In genomic region chr2:28273751-28274150, GRCh38 we compare ENCODE assay signal across 18 cellular contexts.
DNase-seq lines count a peak whose midpoint lies in the region; ATAC-seq and TF ChIP-seq lines count a peak whose summit lies in the region.
"Had no signal": no experiment of that assay in that cellular context is flagged by ENCODE, and none has a peak within 500 bp of the region (broad histone marks: within the 10 kb centered on the region; RNA-seq: fewer than 3 reads in every experiment).

No MANE protein-coding gene starts in this region.

- no peak overlapping the region for H3K27ac Mint-ChIP-seq in T-helper 17 cell
- H3K27ac Mint-ChIP-seq: mesothelial cell of epicardium had no signal

- no peaks in the 10 kb centered on the region for H3K27me3 Mint-ChIP-seq in T-helper 17 cell

- H3K4me1 ChIP-seq in right atrium auricular region, result peaks cover 0 to 49% of the 10 kb centered on the region in 2 donors

- peak; percentile 71 for DNase-seq in A172 (ENCODE audit: low spot score)
- DNase-seq in T-helper 17 cell, result no peak
- DNase-seq in kidney tubule cell (ENCODE audit: low spot score), result peak; percentile 89
- no peak for DNase-seq in NCI-H2081 (lab: John Stamatoyannopoulos, UW)
- DNase-seq in dedifferentiated amniotic fluid mesenchymal stem cell (ENCODE audit: extremely low spot score), result no peak
- no peak for DNase-seq in NK-92 (lab: John Stamatoyannopoulos, UW; ENCODE audit: unreplicated experiment)
- DNase-seq in right atrium auricular region (ENCODE audit: low spot score), result no peak
- DNase-seq: DMS79; foreskin fibroblast; NCI-H1436; NCI-H510A; ovary; stimulated activated CD4-positive, alpha-beta T cell treated with anti-CD3 and anti-CD28 coated beads, Interleukin-12 subunit alpha, Interleukin-12 subunit beta, amount 100 ng/mL, for 4 hours had no signal

- H3K4me1 Mint-ChIP-seq in T-helper 17 cell, result peaks cover 35% of the 10 kb centered on the region

- H3K9me3 ChIP-seq in T-helper 17 cell (ENCODE audit: control insufficient read depth, low read length, poor library complexity, severe bottlenecking) (no peaks in the 10 kb centered on the region), right atrium auricular region (no peaks in the 10 kb centered on the region)
- H3K9me3 ChIP-seq: ovary, Peyer's patch, thoracic aorta had no signal

- no peak overlapping the region for H3K4me3 Mint-ChIP-seq in T-helper 17 cell
- H3K4me3 Mint-ChIP-seq: mesothelial cell of epicardium had no signal

- H3K27ac ChIP-seq in right atrium auricular region, result no peak overlapping the region
- H3K27ac ChIP-seq: ovary had no signal

- no peaks in the 10 kb centered on the region for H3K36me3 ChIP-seq in right atrium auricular region
- H3K36me3 ChIP-seq: ovary, Peyer's patch, thoracic aorta had no signal

- peaks cover 13% of the 10 kb centered on the region for H3K36me3 Mint-ChIP-seq in T-helper 17 cell (ENCODE audit: low read depth)

- ATAC-seq in GM18520 (IDR thresholded peaks at IDR 0.05; ENCODE audit: unreplicated experiment) (peak; percentile 51), T-helper 17 cell (peak; percentile 49)
- ATAC-seq: activated CD4-positive, CD25-positive, alpha-beta regulatory T cell treated with anti-CD3 and anti-CD28 coated beads, Interleukin-2, amount 50 U/mL, for 24 hours had no signal

- no peaks in the 10 kb centered on the region for H3K27me3 ChIP-seq in right atrium auricular region
- H3K27me3 ChIP-seq: ovary, Peyer's patch had no signal

- no peak overlapping the region for H3K4me3 ChIP-seq in right atrium auricular region
- H3K4me3 ChIP-seq: ovary, Peyer's patch, thoracic aorta had no signal

- no peak for TF ChIP-seq CTCF in right atrium auricular region (IDR thresholded peaks at IDR 0.05)

Comparison
In these comparisons a context has a peak if more than half of its experiments do, and no peak if none do; other contexts are left out.
1. DNase-seq: peak in A172 (single experiment) and kidney tubule cell (single experiment); none in T-helper 17 cell (0 of 3), NCI-H2081 (0 of 2), dedifferentiated amniotic fluid mesenchymal stem cell (single experiment), NK-92 (single experiment) and right atrium auricular region (single experiment).